ENCODE assay signal across 8 cellular contexts in the genomic region with DNA sequence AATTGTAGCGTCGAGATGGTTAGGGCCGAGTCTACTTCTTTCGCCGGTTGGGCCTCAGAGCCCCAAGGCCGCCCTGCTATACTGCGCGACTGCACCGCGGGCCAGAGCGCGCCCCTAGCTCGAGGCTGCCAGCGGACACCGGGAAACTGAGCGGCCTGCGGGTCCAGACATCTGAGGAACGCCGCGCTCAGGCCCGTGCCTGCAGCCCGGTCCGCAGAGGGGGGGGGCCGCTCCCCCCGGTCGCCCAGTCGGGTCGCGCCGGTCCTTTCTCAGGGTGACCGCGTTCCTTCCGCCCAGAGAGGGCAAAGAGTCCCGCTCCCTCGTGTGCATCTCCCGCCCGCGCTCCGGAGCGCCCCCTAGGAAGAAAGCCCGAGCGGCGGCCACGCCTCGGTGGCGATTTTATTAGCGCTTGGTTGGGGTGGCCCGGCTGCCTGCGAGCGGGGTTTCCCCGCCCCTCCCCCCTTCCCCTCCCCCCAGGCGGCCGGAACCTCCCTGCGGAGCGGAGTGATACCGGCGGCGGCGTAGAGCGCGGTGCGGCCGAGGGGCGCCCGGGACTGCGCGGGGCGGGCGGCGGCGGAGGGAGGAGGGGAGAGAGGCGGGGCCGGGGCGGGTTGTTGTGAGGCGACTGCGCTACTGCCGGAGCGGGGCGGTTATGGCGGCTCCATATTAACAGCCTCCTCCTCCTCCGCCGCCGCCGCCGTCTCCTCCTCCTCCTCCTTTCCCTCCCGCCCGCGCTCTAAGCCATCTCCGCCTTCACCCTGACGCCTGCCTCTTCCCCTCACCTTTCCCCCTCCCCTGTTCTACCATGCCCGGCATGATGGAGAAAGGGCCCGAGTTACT. TPM values are rescaled to one million over a fixed set of nuclear protein-coding genes. Genes with fewer than 3 reads are reported as not detected.
DNase-seq lines count a peak whose midpoint lies in the region; ATAC-seq lines count a peak whose summit lies in the region.

A gene (plus strand): TSS at position 611 of the 840 bp plus-strand sequence. CDS start 195 bp downstream, at position 806.

- DNase-seq in Ammon's horn (ENCODE audit: low spot score) (peak; percentile 91), NCI-H460 (ENCODE audit: extremely low read depth, low read depth) (peak; percentile 95), cerebellum (ENCODE audit: low spot score) (peak; percentile 90), kidney glomerular epithelial cell (lab: John Stamatoyannopoulos, UW) (peak; percentile 88)
- peak; percentile 86 for DNase-seq in activated CD4-positive, alpha-beta T cell treated with anti-CD3 and anti-CD28 coated beads for 1 hour
- peak; percentile 84 to 90 for DNase-seq in stimulated activated CD4-positive, alpha-beta T cell treated with anti-CD3 and anti-CD28 coated beads, Interleukin-1b, Interleukin-23, amount 100 ng/mL, for 1 hour (ENCODE audit: low read depth in 2 of 2)

- ATAC-seq in GM19043 (IDR thresholded peaks at IDR 0.05; ENCODE audit: low read depth, unreplicated experiment) (peak; percentile 43), HG03354 (IDR thresholded peaks at IDR 0.05; ENCODE audit: poor library complexity, severe bottlenecking, unreplicated experiment) (peak; percentile 69)

RNA-seq across cellular contexts. Expression of the gene that starts here (rescaled TPM):
- total RNA-seq in NCI-H460 (2014; rRNA removed; shearing (Covaris generic)): 28.4 TPM in 2 replicates
- 63.4 and 86.3 TPM in 2 replicates for polyA plus RNA-seq in NCI-H460 (2014; cell fraction: nucleus; rRNA removed)
- 60.1 TPM for total RNA-seq in cerebellum

Comparison
In these comparisons a context has a peak if more than half of its experiments do, and no peak if none do; other contexts are left out.
1. Peak in every context shown above with its lines: DNase-seq and ATAC-seq.